Comparison of ENCODE assay signal across 7 cellular contexts in genomic region chr13:36297259-36297599, GRCh38. TPM values are rescaled to one million over a fixed set of nuclear protein-coding genes. Genes with fewer than 3 reads are reported as not detected.
DNase-seq lines count a peak whose midpoint lies in the region; ATAC-seq and TF ChIP-seq lines count a peak whose summit lies in the region.

No MANE protein-coding gene starts in this region.

- H3K4me3 Mint-ChIP-seq in neural progenitor cell = peak overlapping the region; percentile 50

- peaks cover 19% of the 10 kb centered on the region for H3K4me1 ChIP-seq in neural progenitor cell

- peaks cover 39% of the 10 kb centered on the region for H3F3A ChIP-seq in neural progenitor cell (ENCODE audit: low read depth)

- ATAC-seq in GM18519 (IDR thresholded peaks at IDR 0.05; ENCODE audit: low FRiP score, unreplicated experiment) = peak; percentile 74
- peak; percentile 57 for ATAC-seq in HG02642 (IDR thresholded peaks at IDR 0.05; ENCODE audit: poor library complexity, unreplicated experiment)
- ATAC-seq in activated CD4-positive, CD25-positive, alpha-beta regulatory T cell treated with anti-CD3 and anti-CD28 coated beads, Interleukin-2, amount 50 U/mL, for 24 hours = no peak

- peaks cover 13% of the 10 kb centered on the region for H3K36me3 Mint-ChIP-seq in neural progenitor cell

- DNase-seq in SK-N-MC (ENCODE audit: low read depth, low spot score) (no peak), fibroblast of gingiva (ENCODE audit: low read depth) (peak; percentile 46), neural progenitor cell (ENCODE audit: low spot score) (no peak), SW480 (ENCODE audit: low spot score) (no peak)

- no peaks in the 10 kb centered on the region for H3K27me3 ChIP-seq in neural progenitor cell

- peak overlapping the region; percentile 76 for H3K27ac ChIP-seq in SK-N-MC
- peak overlapping the region; percentile 94 for H3K27ac ChIP-seq in neural progenitor cell

- H3K4me3 ChIP-seq in SK-N-MC = peak overlapping the region; percentile 86
- H3K4me3 ChIP-seq in neural progenitor cell = peak overlapping the region; percentile 51

- H4K20me1 ChIP-seq in neural progenitor cell (ENCODE audit: low read depth) = peaks cover 4% of the 10 kb centered on the region

- no peak for TF ChIP-seq CTCF in neural progenitor cell (IDR thresholded peaks at IDR 0.05)

- no peak overlapping the region for H3K27ac Mint-ChIP-seq in neural progenitor cell

- H3K4me2 ChIP-seq in neural progenitor cell = peak overlapping the region; percentile 75

- H2AFZ ChIP-seq in neural progenitor cell (replicated peaks) = peak overlapping the region; percentile 77

- H3K4me1 Mint-ChIP-seq in neural progenitor cell = peaks cover 15% of the 10 kb centered on the region

- H3K27me3 Mint-ChIP-seq in neural progenitor cell (ENCODE audit: insufficient read depth, low read depth) = peaks cover 4% of the 10 kb centered on the region

- peaks cover 6% of the 10 kb centered on the region for H3K79me2 ChIP-seq in neural progenitor cell (ENCODE audit: low read depth)

- H3K9ac ChIP-seq in SK-N-MC (ENCODE audit: insufficient read length) (peak overlapping the region; percentile 87), neural progenitor cell (no peak overlapping the region)

- H3K9me3 ChIP-seq in SK-N-MC (ENCODE audit: low read depth, low read length) = peaks cover 3% of the 10 kb centered on the region; the same call in 1 of the 2 replicates
- H3K9me3 ChIP-seq in neural progenitor cell (ENCODE audit: low read depth) = peaks cover 3% of the 10 kb centered on the region

- H3K36me3 ChIP-seq in SK-N-MC (ENCODE audit: insufficient read depth, low read length) (peaks cover 43% of the 10 kb centered on the region), neural progenitor cell (no peaks in the 10 kb centered on the region)

- H3K9me3 Mint-ChIP-seq in neural progenitor cell = peaks cover 7% of the 10 kb centered on the region

RNA-seq across cellular contexts. Expression of gene CCDC169, which starts 0.4 kb away (rescaled TPM):
- total RNA-seq in neural progenitor cell (ENCODE audit: low replicate concordance) = 5.0 and 6.3 TPM in 2 replicates

RNA-seq across cellular contexts. Expression of gene SPART, which starts 49.0 kb away (rescaled TPM):
- 48.1 and 70.9 TPM in 2 replicates for total RNA-seq in neural progenitor cell (ENCODE audit: low replicate concordance)

Comparison
In these comparisons a context has a peak if more than half of its experiments do, and no peak if none do; other contexts are left out.
1. ATAC-seq: peak in GM18519 (single experiment) and HG02642 (single experiment); none in activated CD4-positive, CD25-positive, alpha-beta regulatory T cell treated with anti-CD3 and anti-CD28 coated beads, Interleukin-2, amount 50 U/mL, for 24 hours (0 of 2).